In the genomic region with DNA sequence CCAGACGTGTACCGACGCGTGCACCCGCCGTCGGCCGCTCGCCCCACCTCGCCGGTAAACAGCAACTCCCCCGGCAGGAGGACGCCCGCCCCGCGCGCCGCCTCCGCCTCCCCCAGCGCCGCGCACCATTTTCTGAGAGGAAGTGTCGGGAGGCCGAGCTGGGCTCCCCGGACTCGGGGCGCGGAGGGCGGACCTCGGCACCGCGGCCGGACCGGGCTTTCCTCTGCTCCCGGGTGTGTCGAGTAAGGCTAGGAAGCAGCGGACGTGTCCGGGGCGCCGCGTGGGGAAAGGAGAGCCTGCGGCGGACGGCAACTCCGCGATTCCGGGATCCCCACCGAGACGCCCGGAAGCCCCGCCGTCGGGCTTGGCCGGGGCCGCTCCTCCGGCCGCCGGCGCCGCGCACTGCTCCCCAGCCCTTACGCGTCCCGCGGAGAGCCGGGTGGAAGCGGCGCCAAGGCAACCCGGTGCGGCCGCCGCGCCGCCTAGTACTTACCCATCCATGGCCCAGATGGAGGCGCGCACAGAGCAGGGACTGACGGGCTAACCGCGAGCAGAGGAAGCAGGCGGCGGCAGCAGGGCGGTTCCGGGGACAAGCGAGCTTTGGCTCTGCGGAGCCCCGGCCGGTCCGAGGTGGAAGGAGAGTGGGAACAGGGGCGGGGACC, we compare ENCODE assay signal across 1 cellular context.
TF ChIP-seq lines count a peak whose summit lies in the region.

A gene with protein sequence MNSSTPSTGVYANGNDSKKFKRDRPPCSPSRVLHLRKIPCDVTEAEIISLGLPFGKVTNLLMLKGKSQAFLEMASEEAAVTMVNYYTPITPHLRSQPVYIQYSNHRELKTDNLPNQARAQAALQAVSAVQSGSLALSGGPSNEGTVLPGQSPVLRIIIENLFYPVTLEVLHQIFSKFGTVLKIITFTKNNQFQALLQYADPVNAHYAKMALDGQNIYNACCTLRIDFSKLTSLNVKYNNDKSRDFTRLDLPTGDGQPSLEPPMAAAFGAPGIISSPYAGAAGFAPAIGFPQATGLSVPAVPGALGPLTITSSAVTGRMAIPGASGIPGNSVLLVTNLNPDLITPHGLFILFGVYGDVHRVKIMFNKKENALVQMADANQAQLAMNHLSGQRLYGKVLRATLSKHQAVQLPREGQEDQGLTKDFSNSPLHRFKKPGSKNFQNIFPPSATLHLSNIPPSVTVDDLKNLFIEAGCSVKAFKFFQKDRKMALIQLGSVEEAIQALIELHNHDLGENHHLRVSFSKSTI (minus strand): TSS at position 643 of the 662 bp plus-strand sequence. CDS start 35,754 bp downstream, outside the sequence.

TF ChIP-seq in K562, 482 proteins besides CTCF, POLR2A, EP300 and RAD21 (continued from another document and continues in another):
- TF ChIP-seq, protein P1, sequence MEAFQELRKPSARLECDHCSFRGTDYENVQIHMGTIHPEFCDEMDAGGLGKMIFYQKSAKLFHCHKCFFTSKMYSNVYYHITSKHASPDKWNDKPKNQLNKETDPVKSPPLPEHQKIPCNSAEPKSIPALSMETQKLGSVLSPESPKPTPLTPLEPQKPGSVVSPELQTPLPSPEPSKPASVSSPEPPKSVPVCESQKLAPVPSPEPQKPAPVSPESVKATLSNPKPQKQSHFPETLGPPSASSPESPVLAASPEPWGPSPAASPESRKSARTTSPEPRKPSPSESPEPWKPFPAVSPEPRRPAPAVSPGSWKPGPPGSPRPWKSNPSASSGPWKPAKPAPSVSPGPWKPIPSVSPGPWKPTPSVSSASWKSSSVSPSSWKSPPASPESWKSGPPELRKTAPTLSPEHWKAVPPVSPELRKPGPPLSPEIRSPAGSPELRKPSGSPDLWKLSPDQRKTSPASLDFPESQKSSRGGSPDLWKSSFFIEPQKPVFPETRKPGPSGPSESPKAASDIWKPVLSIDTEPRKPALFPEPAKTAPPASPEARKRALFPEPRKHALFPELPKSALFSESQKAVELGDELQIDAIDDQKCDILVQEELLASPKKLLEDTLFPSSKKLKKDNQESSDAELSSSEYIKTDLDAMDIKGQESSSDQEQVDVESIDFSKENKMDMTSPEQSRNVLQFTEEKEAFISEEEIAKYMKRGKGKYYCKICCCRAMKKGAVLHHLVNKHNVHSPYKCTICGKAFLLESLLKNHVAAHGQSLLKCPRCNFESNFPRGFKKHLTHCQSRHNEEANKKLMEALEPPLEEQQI (IDR thresholded peaks at IDR 0.05): no peak
- TF ChIP-seq SP2 (IDR thresholded peaks at IDR 0.05; ENCODE audit: extremely low read depth, low read depth, low read length, poor library complexity, severe bottlenecking) (no peak), XRCC4 (IDR thresholded peaks at IDR 0.05; ENCODE audit: extremely low read depth, insufficient read depth, insufficient read length) (no peak), PRMT5 (CRISPR knock-in tag; IDR thresholded peaks at IDR 0.05) (no peak), HMGN3 (IDR thresholded peaks at IDR 0.05; ENCODE audit: borderline replicate concordance, extremely low read depth, insufficient read length, low read depth, low read length) (peak; percentile 65), SAFB (IDR thresholded peaks at IDR 0.05; ENCODE audit: borderline replicate concordance, low read depth, low read length) (peak; percentile 14; the same call in 1 of the 2 replicates), ZNF561 (CRISPR knock-in tag; conservative IDR thresholded peaks at IDR 0.05) (no peak), HMG20A (CRISPR knock-in tag; conservative IDR thresholded peaks at IDR 0.05) (no peak), ESRRB (CRISPR knock-in tag; IDR thresholded peaks at IDR 0.05; ENCODE audit: borderline replicate concordance) (no peak), ZNF431 (CRISPR knock-in tag; IDR thresholded peaks at IDR 0.05) (0 out of 2 replicates have a peak, but pooled peaks have one; percentile 22), PHF21A (IDR thresholded peaks at IDR 0.05; ENCODE audit: borderline replicate concordance, low read depth) (no peak), SMAD4 (CRISPR knock-in tag; conservative IDR thresholded peaks at IDR 0.05) (peak; percentile 94), HNRNPL (IDR thresholded peaks at IDR 0.05; ENCODE audit: low read depth, low read length) (0 out of 2 replicates have a peak, but pooled peaks have one; percentile 26), POU5F1 (IDR thresholded peaks at IDR 0.05; ENCODE audit: borderline replicate concordance, low read depth, low read length, partially characterized antibody) (no peak), FOXK2 (conservative IDR thresholded peaks at IDR 0.05 in 1 of 2, IDR thresholded peaks at IDR 0.05 in 1 of 2; ENCODE audit: low read depth in 2 of 2) (peak; percentile 90 to 94), ADNP (tag; IDR thresholded peaks at IDR 0.05) (no peak), SMARCA4 (IDR thresholded peaks at IDR 0.05) (no peak), HDAC8 (tag; IDR thresholded peaks at IDR 0.05) (0 out of 2 replicates have a peak, but pooled peaks have one; percentile 58), EP400 (IDR thresholded peaks at IDR 0.05) (peak; percentile 63; the same call in 1 of the 2 replicates), ZNF140 (CRISPR knock-in tag; IDR thresholded peaks at IDR 0.05) (no peak), JUND (IDR thresholded peaks at IDR 0.05; ENCODE audit: borderline replicate concordance, low read depth, low read length) (peak; percentile 41; the same call in 1 of the 2 replicates), JUND (tag; IDR thresholded peaks at IDR 0.05; ENCODE audit: borderline replicate concordance, low read depth, low read length) (no peak; the same call in 2 of the 3 replicates), HDAC2 (IDR thresholded peaks at IDR 0.05) (no peak), ZNF707 (CRISPR knock-in tag; conservative IDR thresholded peaks at IDR 0.05) (no peak), TCF3 (CRISPR knock-in tag; IDR thresholded peaks at IDR 0.05) (0 out of 2 replicates have a peak, but pooled peaks have one; percentile 17), POLR2B (IDR thresholded peaks at IDR 0.05; ENCODE audit: low read depth, partially characterized antibody) (peak; percentile 69), PHB (CRISPR knock-in tag; IDR thresholded peaks at IDR 0.05) (peak; percentile 91; the same call in 1 of the 2 replicates), ZNF347 (CRISPR knock-in tag; IDR thresholded peaks at IDR 0.05; ENCODE audit: low read depth) (no peak)
- TF ChIP-seq, protein P2, sequence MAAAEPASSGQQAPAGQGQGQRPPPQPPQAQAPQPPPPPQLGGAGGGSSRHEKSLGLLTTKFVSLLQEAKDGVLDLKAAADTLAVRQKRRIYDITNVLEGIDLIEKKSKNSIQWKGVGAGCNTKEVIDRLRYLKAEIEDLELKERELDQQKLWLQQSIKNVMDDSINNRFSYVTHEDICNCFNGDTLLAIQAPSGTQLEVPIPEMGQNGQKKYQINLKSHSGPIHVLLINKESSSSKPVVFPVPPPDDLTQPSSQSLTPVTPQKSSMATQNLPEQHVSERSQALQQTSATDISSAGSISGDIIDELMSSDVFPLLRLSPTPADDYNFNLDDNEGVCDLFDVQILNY (CRISPR knock-in tag; IDR thresholded peaks at IDR 0.05): no peak
- TF ChIP-seq, protein P3, sequence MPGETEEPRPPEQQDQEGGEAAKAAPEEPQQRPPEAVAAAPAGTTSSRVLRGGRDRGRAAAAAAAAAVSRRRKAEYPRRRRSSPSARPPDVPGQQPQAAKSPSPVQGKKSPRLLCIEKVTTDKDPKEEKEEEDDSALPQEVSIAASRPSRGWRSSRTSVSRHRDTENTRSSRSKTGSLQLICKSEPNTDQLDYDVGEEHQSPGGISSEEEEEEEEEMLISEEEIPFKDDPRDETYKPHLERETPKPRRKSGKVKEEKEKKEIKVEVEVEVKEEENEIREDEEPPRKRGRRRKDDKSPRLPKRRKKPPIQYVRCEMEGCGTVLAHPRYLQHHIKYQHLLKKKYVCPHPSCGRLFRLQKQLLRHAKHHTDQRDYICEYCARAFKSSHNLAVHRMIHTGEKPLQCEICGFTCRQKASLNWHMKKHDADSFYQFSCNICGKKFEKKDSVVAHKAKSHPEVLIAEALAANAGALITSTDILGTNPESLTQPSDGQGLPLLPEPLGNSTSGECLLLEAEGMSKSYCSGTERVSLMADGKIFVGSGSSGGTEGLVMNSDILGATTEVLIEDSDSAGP (CRISPR knock-in tag; IDR thresholded peaks at IDR 0.05): no peak
- TF ChIP-seq, protein P4, sequence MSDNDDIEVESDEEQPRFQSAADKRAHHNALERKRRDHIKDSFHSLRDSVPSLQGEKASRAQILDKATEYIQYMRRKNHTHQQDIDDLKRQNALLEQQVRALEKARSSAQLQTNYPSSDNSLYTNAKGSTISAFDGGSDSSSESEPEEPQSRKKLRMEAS (CRISPR knock-in tag; IDR thresholded peaks at IDR 0.05): 0 out of 2 replicates have a peak, but pooled peaks have one; percentile 43
- TF ChIP-seq, protein P5, sequence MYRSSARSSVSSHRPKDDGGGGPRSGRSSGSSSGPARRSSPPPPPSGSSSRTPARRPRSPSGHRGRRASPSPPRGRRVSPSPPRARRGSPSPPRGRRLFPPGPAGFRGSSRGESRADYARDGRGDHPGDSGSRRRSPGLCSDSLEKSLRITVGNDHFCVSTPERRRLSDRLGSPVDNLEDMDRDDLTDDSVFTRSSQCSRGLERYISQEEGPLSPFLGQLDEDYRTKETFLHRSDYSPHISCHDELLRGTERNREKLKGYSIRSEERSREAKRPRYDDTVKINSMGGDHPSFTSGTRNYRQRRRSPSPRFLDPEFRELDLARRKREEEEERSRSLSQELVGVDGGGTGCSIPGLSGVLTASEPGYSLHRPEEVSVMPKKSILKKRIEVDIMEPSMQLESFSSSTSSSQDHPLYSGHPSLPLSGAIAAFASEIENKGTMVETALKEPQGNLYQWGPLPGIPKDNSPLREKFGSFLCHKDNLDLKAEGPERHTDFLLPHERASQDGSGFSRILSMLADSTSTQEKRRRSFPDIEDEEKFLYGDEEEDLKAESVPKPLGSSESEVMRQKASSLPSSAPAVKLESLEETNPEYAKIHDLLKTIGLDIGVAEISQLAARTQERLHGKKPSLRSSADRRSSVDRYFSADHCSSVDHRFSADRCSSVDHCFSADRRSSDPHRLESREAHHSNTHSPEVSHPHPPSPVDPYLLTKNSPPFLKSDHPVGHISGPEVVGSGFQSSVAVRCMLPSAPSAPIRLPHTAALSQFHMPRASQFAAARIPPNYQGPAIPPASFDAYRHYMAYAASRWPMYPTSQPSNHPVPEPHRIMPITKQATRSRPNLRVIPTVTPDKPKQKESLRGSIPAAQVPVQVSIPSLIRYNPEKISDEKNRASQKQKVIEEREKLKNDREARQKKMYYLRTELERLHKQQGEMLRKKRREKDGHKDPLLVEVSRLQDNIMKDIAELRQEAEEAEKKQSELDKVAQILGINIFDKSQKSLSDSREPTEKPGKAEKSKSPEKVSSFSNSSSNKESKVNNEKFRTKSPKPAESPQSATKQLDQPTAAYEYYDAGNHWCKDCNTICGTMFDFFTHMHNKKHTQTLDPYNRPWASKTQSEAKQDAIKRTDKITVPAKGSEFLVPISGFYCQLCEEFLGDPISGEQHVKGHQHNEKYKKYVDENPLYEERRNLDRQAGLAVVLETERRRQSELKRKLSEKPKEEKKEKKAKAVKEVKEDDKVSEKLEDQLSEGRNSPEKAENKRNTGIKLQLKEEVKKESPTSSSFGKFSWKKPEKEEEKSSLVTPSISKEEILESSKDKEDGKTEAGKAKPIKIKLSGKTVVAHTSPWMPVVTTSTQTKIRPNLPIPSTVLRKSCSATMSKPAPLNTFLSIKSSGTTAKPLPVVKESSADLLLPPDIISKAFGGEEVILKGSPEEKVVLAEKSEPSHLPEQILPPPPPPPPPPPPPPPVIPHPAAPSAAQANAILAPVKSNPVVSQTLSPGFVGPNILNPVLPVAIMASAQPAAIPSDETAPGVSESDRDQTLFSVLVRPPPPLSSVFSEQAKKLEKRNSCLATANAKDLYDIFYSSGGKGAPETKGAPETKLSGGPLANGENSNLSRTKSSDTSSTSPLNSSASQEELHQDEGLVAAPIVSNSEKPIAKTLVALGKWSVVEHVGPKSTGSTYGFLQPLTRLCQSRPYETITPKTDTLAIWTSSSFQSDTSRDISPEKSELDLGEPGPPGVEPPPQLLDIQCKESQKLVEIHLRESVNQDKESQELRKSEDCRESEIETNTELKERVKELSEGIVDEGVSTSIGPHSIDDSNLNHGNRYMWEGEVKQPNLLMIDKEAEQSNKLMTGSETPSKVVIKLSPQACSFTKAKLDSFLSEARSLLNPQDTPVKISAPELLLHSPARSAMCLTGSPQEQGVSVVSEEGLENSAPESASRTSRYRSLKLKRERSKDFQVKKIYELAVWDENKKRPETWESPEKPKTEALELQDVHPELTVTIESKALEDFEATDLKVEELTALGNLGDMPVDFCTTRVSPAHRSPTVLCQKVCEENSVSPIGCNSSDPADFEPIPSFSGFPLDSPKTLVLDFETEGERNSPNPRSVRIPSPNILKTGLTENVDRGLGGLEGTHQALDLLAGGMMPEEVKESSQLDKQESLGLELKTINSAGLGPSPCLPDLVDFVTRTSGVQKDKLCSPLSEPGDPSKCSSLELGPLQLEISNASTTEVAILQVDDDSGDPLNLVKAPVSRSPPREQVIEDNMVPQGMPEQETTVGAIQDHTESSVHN (IDR thresholded peaks at IDR 0.05; ENCODE audit: borderline replicate concordance in 1 of 2, low read depth in 1 of 2): no peak
- TF ChIP-seq, protein P6, sequence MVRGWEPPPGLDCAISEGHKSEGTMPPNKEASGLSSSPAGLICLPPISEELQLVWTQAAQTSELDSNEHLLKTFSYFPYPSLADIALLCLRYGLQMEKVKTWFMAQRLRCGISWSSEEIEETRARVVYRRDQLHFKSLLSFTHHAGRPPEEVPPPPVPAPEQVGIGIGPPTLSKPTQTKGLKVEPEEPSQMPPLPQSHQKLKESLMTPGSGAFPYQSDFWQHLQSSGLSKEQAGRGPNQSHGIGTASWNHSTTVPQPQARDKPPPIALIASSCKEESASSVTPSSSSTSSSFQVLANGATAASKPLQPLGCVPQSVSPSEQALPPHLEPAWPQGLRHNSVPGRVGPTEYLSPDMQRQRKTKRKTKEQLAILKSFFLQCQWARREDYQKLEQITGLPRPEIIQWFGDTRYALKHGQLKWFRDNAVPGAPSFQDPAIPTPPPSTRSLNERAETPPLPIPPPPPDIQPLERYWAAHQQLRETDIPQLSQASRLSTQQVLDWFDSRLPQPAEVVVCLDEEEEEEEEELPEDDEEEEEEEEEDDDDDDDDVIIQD (CRISPR knock-in tag; IDR thresholded peaks at IDR 0.05): no peak
- TF ChIP-seq, protein P7, sequence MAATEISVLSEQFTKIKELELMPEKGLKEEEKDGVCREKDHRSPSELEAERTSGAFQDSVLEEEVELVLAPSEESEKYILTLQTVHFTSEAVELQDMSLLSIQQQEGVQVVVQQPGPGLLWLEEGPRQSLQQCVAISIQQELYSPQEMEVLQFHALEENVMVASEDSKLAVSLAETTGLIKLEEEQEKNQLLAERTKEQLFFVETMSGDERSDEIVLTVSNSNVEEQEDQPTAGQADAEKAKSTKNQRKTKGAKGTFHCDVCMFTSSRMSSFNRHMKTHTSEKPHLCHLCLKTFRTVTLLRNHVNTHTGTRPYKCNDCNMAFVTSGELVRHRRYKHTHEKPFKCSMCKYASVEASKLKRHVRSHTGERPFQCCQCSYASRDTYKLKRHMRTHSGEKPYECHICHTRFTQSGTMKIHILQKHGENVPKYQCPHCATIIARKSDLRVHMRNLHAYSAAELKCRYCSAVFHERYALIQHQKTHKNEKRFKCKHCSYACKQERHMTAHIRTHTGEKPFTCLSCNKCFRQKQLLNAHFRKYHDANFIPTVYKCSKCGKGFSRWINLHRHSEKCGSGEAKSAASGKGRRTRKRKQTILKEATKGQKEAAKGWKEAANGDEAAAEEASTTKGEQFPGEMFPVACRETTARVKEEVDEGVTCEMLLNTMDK (IDR thresholded peaks at IDR 0.05; ENCODE audit: borderline replicate concordance, insufficient read depth, low read depth, low read length, poor library complexity, severe bottlenecking): no peak
